ENCODE assay signal across 18 cellular contexts in the genomic region with DNA sequence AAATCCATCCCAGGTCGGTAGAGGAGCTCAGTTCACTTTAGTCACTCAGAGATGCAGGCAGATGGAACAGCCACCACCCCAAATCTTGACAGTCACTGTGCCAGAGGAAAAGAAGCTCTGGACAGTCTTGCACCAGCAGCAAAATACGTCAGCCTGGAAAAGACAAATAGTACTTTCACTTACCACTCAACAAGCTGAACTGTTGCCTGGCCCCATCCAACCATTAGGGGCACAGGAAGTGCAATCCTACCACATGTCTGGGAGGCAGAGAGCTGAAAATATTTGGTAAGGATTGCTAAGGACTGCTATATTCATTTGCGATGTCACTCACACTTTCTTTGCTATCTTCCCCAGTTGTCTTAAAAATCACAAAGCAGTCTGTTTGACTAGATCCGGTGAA.
"Had no signal": no experiment of that assay in that cellular context is flagged by ENCODE, and none has a peak within 500 bp of the region (broad histone marks: within the 10 kb centered on the region; RNA-seq: fewer than 3 reads in every experiment).

No MANE protein-coding gene starts in this region.

- H3K27me3 ChIP-seq: body of pancreas, spleen, upper lobe of left lung had no signal

- H3K4me3 ChIP-seq: body of pancreas, spleen, thoracic aorta, upper lobe of left lung had no signal

- DNase-seq: activated CD4-positive, alpha-beta T cell treated with anti-CD3 and anti-CD28 coated beads, Interleukin-2, amount 10 ng/mL, durations not matched to agents 24 days and 14 days; activated CD4-positive, CD25-positive, alpha-beta regulatory T cell; activated CD8-positive, alpha-beta T cell treated with anti-CD3 and anti-CD28 coated beads for 36 hours; activated naive CD4-positive, alpha-beta T cell; activated T-cell treated with anti-CD3 and anti-CD28 coated beads, Interleukin-2, amount 50 U/mL, for 1 hour; body of pancreas; dermis blood vessel endothelial cell; effector memory CD8-positive, alpha-beta T cell; foreskin fibroblast; hypothalamus; naive thymus-derived CD8-positive, alpha-beta T cell; posterior cingulate gyrus; spleen; stimulated activated naive B cell treated with anti-CD40 and anti-IgM and Interleukin-4, amounts not matched to agents 10 μg/mL and 1 μg/mL and 100 μg/mL, for 72 hours; upper lobe of left lung had no signal

- H3K36me3 ChIP-seq: spleen, thoracic aorta, upper lobe of left lung had no signal

- ATAC-seq: activated CD8-positive, alpha-beta T cell treated with anti-CD3 and anti-CD28 coated beads for 36 hours; activated T-helper 17 cell treated with anti-CD3 and anti-CD28 coated beads, Interleukin-2, amount 50 U/mL, for 72 hours; body of pancreas; effector memory CD8-positive, alpha-beta T cell; naive thymus-derived CD8-positive, alpha-beta T cell; stimulated activated naive B cell treated with anti-CD40 and anti-IgM and Interleukin-4, amounts not matched to agents 10 μg/mL and 1 μg/mL and 100 μg/mL, for 72 hours had no signal

- H3K27ac ChIP-seq: body of pancreas, thoracic aorta, upper lobe of left lung had no signal

- H3K9me3 ChIP-seq: body of pancreas, spleen, thoracic aorta, upper lobe of left lung had no signal

- FAIRE-seq: keratinocyte had no signal

- H3K4me1 ChIP-seq: body of pancreas, spleen, upper lobe of left lung had no signal
